Comparison of ENCODE assay signal across 1 cellular context in the genomic region with DNA sequence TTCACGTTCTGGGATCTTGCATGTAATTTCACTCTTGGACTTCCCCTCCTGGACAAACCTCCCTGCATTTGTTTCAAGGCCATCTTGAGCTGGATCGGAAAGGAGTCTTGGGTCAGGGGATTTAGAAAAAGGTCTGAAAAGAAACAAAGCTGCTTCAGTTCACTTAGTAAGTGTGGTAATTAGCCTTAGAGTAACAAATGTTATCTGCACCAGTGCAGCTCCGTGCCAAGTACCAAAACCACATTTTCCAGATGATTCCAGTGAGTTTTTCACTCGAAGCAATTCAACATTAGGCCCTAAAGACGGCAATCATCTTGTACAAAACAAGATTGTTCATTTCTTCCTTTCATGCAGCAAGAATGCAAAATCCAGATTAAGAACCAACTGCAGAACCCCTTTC.
A peak's percentile ranks its signal among the peaks of the same experiment; 100 is the strongest.
TF ChIP-seq lines count a peak whose summit lies in the region.

No MANE protein-coding gene starts in this region.

TF ChIP-seq in HEK293, 187 proteins besides CTCF, POLR2A, EP300 and RAD21 (continued from another document):
- TF ChIP-seq, protein P1, sequence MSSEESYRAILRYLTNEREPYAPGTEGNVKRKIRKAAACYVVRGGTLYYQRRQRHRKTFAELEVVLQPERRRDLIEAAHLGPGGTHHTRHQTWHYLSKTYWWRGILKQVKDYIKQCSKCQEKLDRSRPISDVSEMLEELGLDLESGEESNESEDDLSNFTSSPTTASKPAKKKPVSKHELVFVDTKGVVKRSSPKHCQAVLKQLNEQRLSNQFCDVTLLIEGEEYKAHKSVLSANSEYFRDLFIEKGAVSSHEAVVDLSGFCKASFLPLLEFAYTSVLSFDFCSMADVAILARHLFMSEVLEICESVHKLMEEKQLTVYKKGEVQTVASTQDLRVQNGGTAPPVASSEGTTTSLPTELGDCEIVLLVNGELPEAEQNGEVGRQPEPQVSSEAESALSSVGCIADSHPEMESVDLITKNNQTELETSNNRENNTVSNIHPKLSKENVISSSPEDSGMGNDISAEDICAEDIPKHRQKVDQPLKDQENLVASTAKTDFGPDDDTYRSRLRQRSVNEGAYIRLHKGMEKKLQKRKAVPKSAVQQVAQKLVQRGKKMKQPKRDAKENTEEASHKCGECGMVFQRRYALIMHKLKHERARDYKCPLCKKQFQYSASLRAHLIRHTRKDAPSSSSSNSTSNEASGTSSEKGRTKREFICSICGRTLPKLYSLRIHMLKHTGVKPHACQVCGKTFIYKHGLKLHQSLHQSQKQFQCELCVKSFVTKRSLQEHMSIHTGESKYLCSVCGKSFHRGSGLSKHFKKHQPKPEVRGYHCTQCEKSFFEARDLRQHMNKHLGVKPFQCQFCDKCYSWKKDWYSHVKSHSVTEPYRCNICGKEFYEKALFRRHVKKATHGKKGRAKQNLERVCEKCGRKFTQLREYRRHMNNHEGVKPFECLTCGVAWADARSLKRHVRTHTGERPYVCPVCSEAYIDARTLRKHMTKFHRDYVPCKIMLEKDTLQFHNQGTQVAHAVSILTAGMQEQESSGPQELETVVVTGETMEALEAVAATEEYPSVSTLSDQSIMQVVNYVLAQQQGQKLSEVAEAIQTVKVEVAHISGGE (tag by site-specific recombination; conservative IDR thresholded peaks at IDR 0.05; ENCODE audit: low read depth), result no peak
- no peak for TF ChIP-seq ZNF221 (tag by site-specific recombination; IDR thresholded peaks at IDR 0.05; ENCODE audit: borderline replicate concordance)
- no peak for TF ChIP-seq ZBTB7A (tag by site-specific recombination; IDR thresholded peaks at IDR 0.05; ENCODE audit: low read depth)
- TF ChIP-seq, protein P2, sequence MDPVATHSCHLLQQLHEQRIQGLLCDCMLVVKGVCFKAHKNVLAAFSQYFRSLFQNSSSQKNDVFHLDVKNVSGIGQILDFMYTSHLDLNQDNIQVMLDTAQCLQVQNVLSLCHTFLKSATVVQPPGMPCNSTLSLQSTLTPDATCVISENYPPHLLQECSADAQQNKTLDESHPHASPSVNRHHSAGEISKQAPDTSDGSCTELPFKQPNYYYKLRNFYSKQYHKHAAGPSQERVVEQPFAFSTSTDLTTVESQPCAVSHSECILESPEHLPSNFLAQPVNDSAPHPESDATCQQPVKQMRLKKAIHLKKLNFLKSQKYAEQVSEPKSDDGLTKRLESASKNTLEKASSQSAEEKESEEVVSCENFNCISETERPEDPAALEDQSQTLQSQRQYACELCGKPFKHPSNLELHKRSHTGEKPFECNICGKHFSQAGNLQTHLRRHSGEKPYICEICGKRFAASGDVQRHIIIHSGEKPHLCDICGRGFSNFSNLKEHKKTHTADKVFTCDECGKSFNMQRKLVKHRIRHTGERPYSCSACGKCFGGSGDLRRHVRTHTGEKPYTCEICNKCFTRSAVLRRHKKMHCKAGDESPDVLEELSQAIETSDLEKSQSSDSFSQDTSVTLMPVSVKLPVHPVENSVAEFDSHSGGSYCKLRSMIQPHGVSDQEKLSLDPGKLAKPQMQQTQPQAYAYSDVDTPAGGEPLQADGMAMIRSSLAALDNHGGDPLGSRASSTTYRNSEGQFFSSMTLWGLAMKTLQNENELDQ (tag by site-specific recombination; IDR thresholded peaks at IDR 0.05; ENCODE audit: low read depth), result no peak
- TF ChIP-seq, protein P3, sequence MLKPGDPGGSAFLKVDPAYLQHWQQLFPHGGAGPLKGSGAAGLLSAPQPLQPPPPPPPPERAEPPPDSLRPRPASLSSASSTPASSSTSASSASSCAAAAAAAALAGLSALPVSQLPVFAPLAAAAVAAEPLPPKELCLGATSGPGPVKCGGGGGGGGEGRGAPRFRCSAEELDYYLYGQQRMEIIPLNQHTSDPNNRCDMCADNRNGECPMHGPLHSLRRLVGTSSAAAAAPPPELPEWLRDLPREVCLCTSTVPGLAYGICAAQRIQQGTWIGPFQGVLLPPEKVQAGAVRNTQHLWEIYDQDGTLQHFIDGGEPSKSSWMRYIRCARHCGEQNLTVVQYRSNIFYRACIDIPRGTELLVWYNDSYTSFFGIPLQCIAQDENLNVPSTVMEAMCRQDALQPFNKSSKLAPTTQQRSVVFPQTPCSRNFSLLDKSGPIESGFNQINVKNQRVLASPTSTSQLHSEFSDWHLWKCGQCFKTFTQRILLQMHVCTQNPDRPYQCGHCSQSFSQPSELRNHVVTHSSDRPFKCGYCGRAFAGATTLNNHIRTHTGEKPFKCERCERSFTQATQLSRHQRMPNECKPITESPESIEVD (tag by site-specific recombination; IDR thresholded peaks at IDR 0.05), result peak; percentile 6; the same call in 1 of the 2 replicates
